ENCODE assay signal across 1 cellular context in the genomic region with DNA sequence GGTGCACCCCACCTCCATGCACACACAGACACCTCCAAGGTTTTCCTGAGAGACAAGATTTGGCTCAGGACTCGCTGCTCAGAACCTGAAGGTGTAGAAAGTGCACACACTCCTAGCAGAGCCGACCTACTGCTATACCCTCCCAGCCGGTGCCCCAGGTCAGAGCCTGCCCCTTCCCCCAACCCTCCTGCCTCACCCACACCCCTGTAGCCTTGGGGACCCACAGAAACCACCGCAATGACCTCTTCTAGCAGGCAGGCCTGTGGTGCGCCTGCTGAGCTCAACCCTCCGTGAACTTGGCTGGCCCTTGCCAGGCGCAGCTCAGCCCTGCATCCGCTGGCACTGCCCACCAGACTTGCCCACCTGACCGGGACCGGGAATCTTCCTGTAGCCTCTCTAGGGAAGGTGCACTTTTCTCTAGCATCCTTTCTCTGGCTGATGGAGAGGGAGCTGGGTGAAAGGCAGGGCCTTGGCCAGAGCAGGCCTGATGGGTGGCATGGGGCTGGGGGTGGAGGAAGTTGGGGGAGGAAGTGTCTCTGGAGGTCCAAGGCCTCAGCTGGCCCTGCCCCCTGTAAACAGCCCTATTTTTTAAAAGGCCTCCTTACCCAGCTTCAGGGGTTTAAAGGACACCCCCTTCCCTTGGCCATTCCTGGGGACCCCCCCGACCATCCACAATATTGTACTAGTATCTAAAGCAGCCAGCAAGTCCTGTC.
TF ChIP-seq lines count a peak whose summit lies in the region.

No MANE protein-coding gene starts in this region.

TF ChIP-seq in HepG2, 621 proteins besides CTCF, POLR2A, EP300 and RAD21:
- TF ChIP-seq AHDC1 (CRISPR knock-in tag; IDR thresholded peaks at IDR 0.05; ENCODE audit: borderline replicate concordance) (no peak), HNRNPL (IDR thresholded peaks at IDR 0.05; ENCODE audit: low read depth, low read length) (0 out of 2 replicates have a peak, but pooled peaks have one; percentile 66)
TF ChIP-seq in HepG2: peak in this region for 1.
